Comparison of ENCODE assay signal across 10 cellular contexts in the genomic region with DNA sequence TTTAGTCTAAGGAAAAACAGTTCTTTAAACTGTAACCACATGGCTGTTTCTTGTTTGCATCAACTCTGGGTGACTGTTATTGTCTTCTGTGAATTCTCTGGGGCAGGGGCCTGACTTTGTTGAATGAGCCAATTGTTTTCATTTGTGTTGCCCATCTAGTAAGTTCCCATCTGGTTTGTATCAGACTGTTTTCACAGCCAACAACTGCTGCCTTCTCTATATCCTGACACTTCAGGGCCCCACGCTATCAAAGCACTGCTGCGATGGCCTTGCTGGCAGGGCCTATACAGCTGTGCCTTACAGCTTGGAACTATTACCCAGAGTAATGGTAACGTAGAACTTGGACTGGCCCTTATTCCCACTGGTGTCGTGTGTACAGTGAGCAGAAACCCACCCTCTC.
DNase-seq lines count a peak whose midpoint lies in the region; ATAC-seq, FAIRE-seq and TF ChIP-seq lines count a peak whose summit lies in the region.
"Had no signal": no experiment of that assay in that cellular context is flagged by ENCODE, and none has a peak within 500 bp of the region (broad histone marks: within the 10 kb centered on the region; RNA-seq: fewer than 3 reads in every experiment).

No MANE protein-coding gene starts in this region.

- H3K27ac ChIP-seq in endodermal cell (ENCODE audit: low read depth, low read length) (peak overlapping the region; percentile 80), lung (ENCODE audit: low read depth in 1 of 2, low read length in 1 of 2) (peak overlapping the region; percentile 22 to 74), spleen (peak overlapping the region in 7 of 8 donors; percentile 31 to 68 (median 64))

- TF ChIP-seq POLR2A in spleen (IDR thresholded peaks at IDR 0.05), result no peak

- H3K4me3 ChIP-seq in endodermal cell (ENCODE audit: low read length) (no peak overlapping the region), lung (no peak overlapping the region), spleen (no peak overlapping the region)

- no peaks in the 10 kb centered on the region for H3K4me1 ChIP-seq in endodermal cell (ENCODE audit: control insufficient read depth, insufficient read depth, low read length)
- H3K4me1 ChIP-seq in lung (ENCODE audit: control insufficient read depth in 2 of 2, insufficient read depth in 2 of 2, low read length in 2 of 2), result peaks cover 0 to 4% of the 10 kb centered on the region in 2 donors
- peaks cover 0 to 22% (median 5%) of the 10 kb centered on the region in 6 donors for H3K4me1 ChIP-seq in spleen

- intact Hi-C loops in spleen (cut with DNase I; ENCODE audit: low total_unique reads), result no loop called here

- peaks cover 7% of the 10 kb centered on the region for H3K4me1 Mint-ChIP-seq in endodermal cell
- H3K4me1 Mint-ChIP-seq: activated naive CD4-positive, alpha-beta T cell treated with anti-CD3 and anti-CD28 coated beads, Interleukin-2, amount 10 ng/mL, durations not matched to agents 7 days and 5 days had no signal

- H3K27me3 ChIP-seq in endodermal cell (ENCODE audit: control insufficient read depth, insufficient read depth, low read length, poor library complexity, severe bottlenecking) (no peaks in the 10 kb centered on the region), lung (ENCODE audit: control insufficient read depth, insufficient read depth) (no peaks in the 10 kb centered on the region), spleen (replicated peaks in 1 of 7) (no peaks in the 10 kb centered on the region)

- TF ChIP-seq CTCF in endodermal cell (conservative IDR thresholded peaks at IDR 0.05), result no peak
- no peak for TF ChIP-seq CTCF in lung (IDR thresholded peaks at IDR 0.05; ENCODE audit: control extremely low read depth, extremely low read depth)
- no peak for TF ChIP-seq CTCF in spleen (IDR thresholded peaks at IDR 0.05 in 8 of 11, conservative IDR thresholded peaks at IDR 0.05 in 3 of 11)

- FAIRE-seq in urothelium cell line (lab: Jason Lieb, UNC), result no peak
- FAIRE-seq: G401.6 had no signal

- DNase-seq in RPMI7951 (ENCODE audit: low read depth) (peak; percentile 40), endodermal cell (no peak), lung (ENCODE audit: low spot score) (no peak), spleen (no peak), urothelium cell line (ENCODE audit: low spot score) (no peak), HuH-7 (ENCODE audit: low spot score) (no peak)
- DNase-seq: activated naive CD4-positive, alpha-beta T cell treated with anti-CD3 and anti-CD28 coated beads, Interleukin-2, amount 10 ng/mL, durations not matched to agents 7 days and 5 days; Karpas-422 had no signal

- H3K4me3 Mint-ChIP-seq in endodermal cell, result no peak overlapping the region
- H3K4me3 Mint-ChIP-seq: activated naive CD4-positive, alpha-beta T cell treated with anti-CD3 and anti-CD28 coated beads, Interleukin-2, amount 10 ng/mL, durations not matched to agents 7 days and 5 days had no signal

- H3K27me3 Mint-ChIP-seq in endodermal cell (ENCODE audit: insufficient read depth), result no peaks in the 10 kb centered on the region
- H3K27me3 Mint-ChIP-seq: activated naive CD4-positive, alpha-beta T cell treated with anti-CD3 and anti-CD28 coated beads, Interleukin-2, amount 10 ng/mL, durations not matched to agents 7 days and 5 days had no signal

- H3K9me3 Mint-ChIP-seq in endodermal cell, result peaks cover 24% of the 10 kb centered on the region

- peak overlapping the region; percentile 37 for H3K27ac Mint-ChIP-seq in endodermal cell
- H3K27ac Mint-ChIP-seq: activated naive CD4-positive, alpha-beta T cell treated with anti-CD3 and anti-CD28 coated beads, Interleukin-2, amount 10 ng/mL, durations not matched to agents 7 days and 5 days had no signal

- H3K9me3 ChIP-seq in endodermal cell (ENCODE audit: control insufficient read depth, low read length), result peaks cover 4% of the 10 kb centered on the region
- no peaks in the 10 kb centered on the region for H3K9me3 ChIP-seq in lung (ENCODE audit: control insufficient read depth in 2 of 2, insufficient read depth in 1 of 2, low read length in 1 of 2)
- peaks cover 0 to 18% (median 5%) of the 10 kb centered on the region in 8 donors for H3K9me3 ChIP-seq in spleen

- no peaks in the 10 kb centered on the region for H3K36me3 ChIP-seq in endodermal cell (ENCODE audit: control insufficient read depth, insufficient read depth, low read length)
- H3K36me3 ChIP-seq in lung (ENCODE audit: control insufficient read depth in 2 of 2, insufficient read depth in 2 of 2, low read length in 2 of 2), result no peaks in the 10 kb centered on the region
- H3K36me3 ChIP-seq in spleen, result no peaks in the 10 kb centered on the region

- H3K36me3 Mint-ChIP-seq in endodermal cell (ENCODE audit: low read depth), result peaks cover 2% of the 10 kb centered on the region

- H3K9ac ChIP-seq in endodermal cell (ENCODE audit: extremely low read depth, low read length, poor library complexity, severe bottlenecking), result no peak overlapping the region

- no peak for ATAC-seq in lung (ENCODE audit: insufficient read depth, low FRiP score)
- ATAC-seq in HG03095 (IDR thresholded peaks at IDR 0.05; ENCODE audit: unreplicated experiment), result no peak

- WGBS in endodermal cell (ENCODE audit: insufficient coverage in 1 of 2, insufficient read length in 1 of 2), 2 experiments, result 74 to 90% methylated on average over 2 to 4 of the region's 4 CpGs
- 58 to 59% methylated on average over 4 of the region's 4 CpGs for WGBS in lung, 2 donors
- 46 to 56% (median 54%) methylated on average over 4 of the region's 4 CpGs for WGBS in spleen, 5 donors
